ENCODE assay signal across 8 cellular contexts in the genomic region with DNA sequence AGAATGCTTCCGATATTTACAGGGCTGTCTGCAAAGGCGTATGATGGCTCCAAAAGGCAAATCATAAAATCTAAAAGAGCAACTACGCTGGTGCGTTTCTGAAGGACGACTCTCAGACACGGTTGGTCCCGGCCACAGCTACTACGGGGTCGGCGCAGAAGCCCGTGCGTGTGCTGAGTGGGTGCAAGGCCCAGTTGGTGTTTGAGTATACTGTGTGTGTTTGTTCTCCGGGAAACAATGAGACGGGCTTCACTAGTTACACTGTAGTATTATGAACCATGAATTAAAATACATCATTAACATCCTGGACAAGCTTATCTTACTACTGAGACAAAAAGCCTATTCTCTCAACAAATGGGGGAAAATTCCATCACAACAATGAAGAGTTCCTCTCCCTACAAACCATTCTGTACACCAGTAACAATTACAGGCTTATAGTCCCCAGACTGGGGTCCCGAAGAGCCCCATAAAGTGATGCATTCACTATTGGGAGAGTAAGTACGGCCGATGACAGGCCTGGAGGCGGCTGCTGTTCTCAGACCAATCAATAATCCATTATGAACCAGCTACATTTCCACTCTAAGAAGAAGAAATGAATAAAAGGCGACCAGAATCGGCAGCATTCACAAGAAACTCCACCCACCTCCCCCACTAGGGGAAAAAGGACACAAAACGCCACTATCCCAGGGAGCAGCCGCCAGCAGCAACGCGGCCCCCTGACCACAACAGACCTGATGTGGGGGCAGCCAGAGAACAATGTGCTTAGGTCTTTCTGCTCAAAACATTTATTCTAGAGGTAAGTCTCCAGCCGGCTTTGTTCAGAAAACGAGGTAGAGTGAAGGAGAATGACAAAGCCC. TPM values are rescaled to one million over a fixed set of nuclear protein-coding genes. Genes with fewer than 3 reads are reported as not detected.
DNase-seq lines count a peak whose midpoint lies in the region; ATAC-seq and TF ChIP-seq lines count a peak whose summit lies in the region.

No MANE protein-coding gene starts in this region.

- WGBS in adipose tissue, 3 donors = 30 to 62% (median 30%) methylated on average over 26 of the region's 26 CpGs

- DNase-seq in COLO829 (ENCODE audit: low spot score) (peak; percentile 58), T1000 (lab: John Stamatoyannopoulos, UW) (no peak), HUDEP-2 (lab: John Stamatoyannopoulos, UW; ENCODE audit: unreplicated experiment in 76 of 76) (no peak), GM10266 (ENCODE audit: extremely low spot score) (no peak)

- peak; percentile 39 for ATAC-seq in HG03432 (IDR thresholded peaks at IDR 0.05; ENCODE audit: unreplicated experiment)

- H3K27ac ChIP-seq in adipose tissue (ENCODE audit: low read depth, low read length) = peak overlapping the region; percentile 80

- H3K4me1 ChIP-seq in iPS-15b (ENCODE audit: control insufficient read depth, insufficient read depth, low read length) = peaks cover 28% of the 10 kb centered on the region
- peaks cover 71% of the 10 kb centered on the region for H3K4me1 ChIP-seq in skeletal muscle satellite cell (ENCODE audit: control insufficient read depth, insufficient read depth, low read length)

- no peak overlapping the region for H3K9ac ChIP-seq in iPS-15b (ENCODE audit: low read depth, low read length)
- H3K9ac ChIP-seq in skeletal muscle satellite cell (ENCODE audit: low read depth, low read length) = peak overlapping the region; percentile 91

- peak overlapping the region; percentile 84 for H3K4me2 ChIP-seq in skeletal muscle satellite cell (ENCODE audit: low read length)

- H3K4me3 ChIP-seq in iPS-15b (ENCODE audit: low read depth, low read length) = peak overlapping the region; percentile 53
- H3K4me3 ChIP-seq in skeletal muscle satellite cell (ENCODE audit: low read length) = peak overlapping the region; percentile 69

- H3K36me3 ChIP-seq in iPS-15b (ENCODE audit: control insufficient read depth, insufficient read depth, low read length) (no peaks in the 10 kb centered on the region), skeletal muscle satellite cell (ENCODE audit: insufficient read depth, low read length) (no peaks in the 10 kb centered on the region)

- no peak for TF ChIP-seq CTCF in GM10266 (IDR thresholded peaks at IDR 0.05; ENCODE audit: control insufficient read depth, insufficient read depth, low read depth, missing control alignments)

- no peaks in the 10 kb centered on the region for H3K9me3 ChIP-seq in iPS-15b (ENCODE audit: control insufficient read depth, insufficient read depth, low read length)
- no peaks in the 10 kb centered on the region for H3K9me3 ChIP-seq in skeletal muscle satellite cell (replicated peaks; ENCODE audit: low read length)

- H3K27me3 ChIP-seq in iPS-15b (ENCODE audit: control insufficient read depth, insufficient read depth, low read length) = peaks cover 25% of the 10 kb centered on the region
- H3K27me3 ChIP-seq in skeletal muscle satellite cell (ENCODE audit: control insufficient read depth, insufficient read depth, low read length) = no peaks in the 10 kb centered on the region

RNA-seq across cellular contexts. Expression of a gene that starts 43.3 kb away (rescaled TPM):
- 1 to 10 TPM; 3.1 to 4.7 (median 4.2) TPM for polyA plus RNA-seq in adipose tissue
- 19.5 and 21.2 TPM in 2 replicates for total RNA-seq in skeletal muscle satellite cell (2012; rRNA removed)
